1 cellular context compared by ENCODE assay signal in the genomic region with DNA sequence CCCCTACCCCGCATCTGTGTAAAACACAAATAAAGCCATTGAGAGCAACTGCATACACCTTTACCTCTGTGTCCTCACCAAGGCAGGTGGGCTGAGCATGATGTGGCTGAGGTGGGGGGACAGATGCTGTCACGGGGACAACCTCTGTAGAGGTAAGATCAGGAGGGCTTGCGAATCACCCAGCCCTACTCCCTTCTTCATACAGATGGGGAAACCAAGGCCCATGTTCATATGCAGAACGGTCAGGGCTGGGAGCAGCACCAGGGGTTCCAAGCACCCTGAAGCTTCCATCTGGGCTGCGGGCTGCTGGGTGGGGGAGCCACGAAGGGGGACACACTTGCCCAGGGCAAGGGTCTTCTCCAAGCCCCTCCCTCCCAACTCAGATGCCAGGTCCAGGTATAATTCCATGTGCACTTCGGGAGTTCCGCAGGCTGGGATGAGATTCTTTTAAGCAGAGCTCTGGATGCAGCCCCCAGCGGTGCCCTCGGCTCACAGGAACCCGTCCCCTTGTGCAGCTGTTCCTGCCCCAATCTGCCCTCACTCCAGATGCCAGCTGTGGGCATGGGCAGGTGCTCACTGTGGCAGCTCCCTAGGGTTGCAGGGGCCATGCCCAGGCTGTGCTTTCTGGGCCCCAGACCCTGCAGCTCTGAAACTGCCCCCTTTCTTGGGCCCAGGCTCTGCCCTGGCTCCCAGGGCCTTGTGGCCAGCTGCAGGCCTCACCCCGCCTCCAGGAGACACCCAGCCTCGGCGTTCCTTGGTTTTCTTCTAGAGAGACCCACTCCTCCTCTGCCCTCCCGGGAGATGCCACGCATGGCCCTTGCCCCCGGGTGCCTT.
TF ChIP-seq lines count a peak whose summit lies in the region.

No MANE protein-coding gene starts in this region.

TF ChIP-seq in HepG2, 621 proteins besides CTCF, POLR2A, EP300 and RAD21 (continued from another document):
- TF ChIP-seq THAP9 (CRISPR knock-in tag; IDR thresholded peaks at IDR 0.05; ENCODE audit: borderline replicate concordance) (no peak), ZNF614 (CRISPR knock-in tag; IDR thresholded peaks at IDR 0.05; ENCODE audit: borderline replicate concordance) (no peak), POLR2G (IDR thresholded peaks at IDR 0.05; ENCODE audit: low read depth, low read length) (peak; percentile 51; the same call in 1 of the 2 replicates), AGO1 (IDR thresholded peaks at IDR 0.05; ENCODE audit: low read depth, low read length, poor library complexity, severe bottlenecking) (no peak), YY1 (IDR thresholded peaks at IDR 0.05; ENCODE audit: insufficient read depth, insufficient replicate concordance, low read depth, low read length) (no peak), ZSCAN29 (CRISPR knock-in tag; conservative IDR thresholded peaks at IDR 0.05) (no peak), TMF1 (CRISPR knock-in tag; IDR thresholded peaks at IDR 0.05; ENCODE audit: low read depth) (no peak), ZNF468 (CRISPR knock-in tag; IDR thresholded peaks at IDR 0.05) (no peak), POLR2AphosphoS5 (IDR thresholded peaks at IDR 0.05; ENCODE audit: low read depth, low read length) (peak; percentile 22; the same call in 1 of the 2 replicates), GATAD1 (CRISPR knock-in tag; IDR thresholded peaks at IDR 0.05) (no peak)
- TF ChIP-seq, protein P1, sequence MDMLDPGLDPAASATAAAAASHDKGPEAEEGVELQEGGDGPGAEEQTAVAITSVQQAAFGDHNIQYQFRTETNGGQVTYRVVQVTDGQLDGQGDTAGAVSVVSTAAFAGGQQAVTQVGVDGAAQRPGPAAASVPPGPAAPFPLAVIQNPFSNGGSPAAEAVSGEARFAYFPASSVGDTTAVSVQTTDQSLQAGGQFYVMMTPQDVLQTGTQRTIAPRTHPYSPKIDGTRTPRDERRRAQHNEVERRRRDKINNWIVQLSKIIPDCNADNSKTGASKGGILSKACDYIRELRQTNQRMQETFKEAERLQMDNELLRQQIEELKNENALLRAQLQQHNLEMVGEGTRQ (IDR thresholded peaks at IDR 0.05; ENCODE audit: low read depth, low read length), result no peak
- TF ChIP-seq, protein P1 (CRISPR knock-in tag; IDR thresholded peaks at IDR 0.05; ENCODE audit: borderline replicate concordance), result no peak
